Comparison of ENCODE assay signal across 24 cellular contexts in genomic region chr6:133277228-133277894, GRCh38. TPM values are rescaled to one million over a fixed set of nuclear protein-coding genes. Genes with fewer than 3 reads are reported as not detected.
"Had no signal": no experiment of that assay in that cellular context is flagged by ENCODE, and none has a peak within 500 bp of the region (broad histone marks: within the 10 kb centered on the region; RNA-seq: fewer than 3 reads in every experiment).

No MANE protein-coding gene starts in this region.

- DNase-seq: activated CD4-positive, alpha-beta T cell treated with anti-CD3 and anti-CD28 coated beads for 4 hours; activated CD8-positive, alpha-beta memory T cell treated with anti-CD3 and anti-CD28 coated beads, Interleukin-2, amount 50 U/mL, for 4 hours; activated CD8-positive, alpha-beta T cell treated with anti-CD3 and anti-CD28 coated beads for 36 hours; activated gamma-delta T cell treated with Interleukin-2 at 50 U/mL for 16 hours; activated naive CD4-positive, alpha-beta T cell treated with anti-CD3 and anti-CD28 coated beads, Interleukin-2, amount 10 ng/mL, durations not matched to agents 7 days and 5 days; activated naive CD8-positive, alpha-beta T cell treated with anti-CD3 and anti-CD28 coated beads for 36 hours; activated T-cell treated with anti-CD3 and anti-CD28 coated beads, Interleukin-2, amount 50 U/mL, for 72 hours; caudate nucleus; MG63; MV-4-11; NCI-H1436 treated with DMSO at 0.1 percent for 48 hours; NCI-H1930; NCI-H345; NCI-H510A; NK-92 treated with Interleukin-12 subunit alpha and Interleukin-12 subunit beta, amount 100 ng/mL, for 24 hours; OCI-M1; Peyer's patch; Right ventricle myocardium superior; SJCRH30; SW 1271 had no signal

- H3K4me1 ChIP-seq: Peyer's patch, SJCRH30 had no signal

- ATAC-seq: activated CD8-positive, alpha-beta T cell treated with anti-CD3 and anti-CD28 coated beads for 36 hours; activated T-cell treated with anti-CD3 and anti-CD28 coated beads, Interleukin-2, amount 50 U/mL, for 72 hours; SK-N-SH treated with all-trans-retinoic acid at 6 μM for 48 hours had no signal

- H3K4me3 ChIP-seq: MG63, Peyer's patch, SJCRH30 had no signal

- H3K36me3 ChIP-seq: Peyer's patch had no signal

- H3K27me3 ChIP-seq: MG63, Peyer's patch, SJCRH30 had no signal

- H3K9me3 ChIP-seq: Peyer's patch had no signal

- H3K27ac ChIP-seq: Peyer's patch, RWPE1, SJCRH30 had no signal

RNA-seq across cellular contexts. Expression of gene EYA4, which starts 36.2 kb away (rescaled TPM):
- total RNA-seq: activated CD8-positive, alpha-beta T cell treated with anti-CD3 and anti-CD28 coated beads for 36 hours; activated naive CD8-positive, alpha-beta T cell treated with anti-CD3 and anti-CD28 coated beads for 36 hours; activated T-cell treated with anti-CD3 and anti-CD28 coated beads, Interleukin-2, amount 50 U/mL, for 72 hours; activated T-helper 2 cell treated with anti-CD3 and anti-CD28 coated beads, Interferon-gamma antibody, Interleukin-2, Interleukin-4, amounts not matched to agents 10 μg/mL and 5 μg/mL and 100 μg/mL, durations not matched to agents 14 hours and 24 hours and 36 hours; T-helper 1 cell treated with Interleukin-12 subunit alpha and Interleukin-12 subunit beta and Interleukin-4 antibody, amounts not matched to agents 30 ng/mL and 1 ng/mL, for 36 hours had no signal
